Comparison of ENCODE assay signal across 5 cellular contexts in genomic region chr6:2805031-2805430, GRCh38.
"Had no signal": no experiment of that assay in that cellular context is flagged by ENCODE, and none has a peak within 500 bp of the region (broad histone marks: within the 10 kb centered on the region; RNA-seq: fewer than 3 reads in every experiment).

No MANE protein-coding gene starts in this region.

- H2AFZ ChIP-seq: GM23338 had no signal

- H3K4me3 Mint-ChIP-seq: GM23338, H9 had no signal

- H3K27ac Mint-ChIP-seq: GM23338 had no signal

- H3K9me3 Mint-ChIP-seq: H9 had no signal

- DNase-seq: H9, HCEC 1CT, IMR-90 had no signal

- H3K4me2 ChIP-seq: GM23338 had no signal

- H3K4me3 ChIP-seq: GM23338, K562 had no signal

- H3K4me1 Mint-ChIP-seq: GM23338 had no signal
